In genomic region chr11:69288883-69289242, GRCh38 we compare ENCODE assay signal across 23 cellular contexts. TPM values are rescaled to one million over a fixed set of nuclear protein-coding genes. Genes with fewer than 3 reads are reported as not detected.
DNase-seq lines count a peak whose midpoint lies in the region; ATAC-seq, FAIRE-seq and TF ChIP-seq lines count a peak whose summit lies in the region.
"Had no signal": no experiment of that assay in that cellular context is flagged by ENCODE, and none has a peak within 500 bp of the region (broad histone marks: within the 10 kb centered on the region; RNA-seq: fewer than 3 reads in every experiment).

No MANE protein-coding gene starts in this region.

- no peak overlapping the region for H4K91ac ChIP-seq in H1 (replicated peaks; ENCODE audit: insufficient read length, low read length)

- no peaks in the 10 kb centered on the region for H3K79me1 ChIP-seq in H1 (ENCODE audit: low read depth, low read length)

- H2BK15ac ChIP-seq in H1 (ENCODE audit: low read length): 0 out of 2 replicates have a peak overlapping the region, but pooled peaks have one; percentile 61

- H3K27ac ChIP-seq in PC-9 (peak overlapping the region; percentile 89), H1 (ENCODE audit: low read depth, low read length) (no peak overlapping the region), osteoblast (ENCODE audit: low read depth, low read length) (no peak overlapping the region)
- H3K27ac ChIP-seq: GM23248 had no signal

- H3K27ac Mint-ChIP-seq in Caco-2 (ENCODE audit: unreplicated experiment): peak overlapping the region; percentile 48
- H3K27ac Mint-ChIP-seq: H9 had no signal

- no peak for DNase-seq in Caco-2
- no peak for DNase-seq in PC-9
- no peak for DNase-seq in H1 (ENCODE audit: low read depth in 1 of 2, low spot score in 2 of 2)
- DNase-seq in osteoblast (ENCODE audit: insufficient read length, low spot score, missing footprints): peak; percentile 32
- no peak for DNase-seq in NCI-H1436 (lab: John Stamatoyannopoulos, UW)
- DNase-seq in NCI-H146 treated with DMSO at 0.1 percent for 48 hours (lab: John Stamatoyannopoulos, UW; ENCODE audit: unreplicated experiment): no peak
- DNase-seq in lower leg skin (ENCODE audit: low spot score in 2 of 2): no peak
- DNase-seq: 8988T; ACHN; GM23248; H9; Karpas-422; NCI-H1092 treated with DMSO at 0.1 percent for 48 hours; NCI-H146; NCI-H2029; NCI-H446 treated with DMSO at 0.1 percent for 48 hours; NCI-H82; NK-92 treated with Interleukin-12 subunit alpha and Interleukin-12 subunit beta, amount 100 ng/mL, for 24 hours; SHP77 treated with DMSO at 0.1 percent for 48 hours had no signal

- H2BK20ac ChIP-seq in H1 (ENCODE audit: low read length): no peak overlapping the region

- no peak for TF ChIP-seq RAD21 in H1 (IDR thresholded peaks at IDR 0.05 in 1 of 2, conservative IDR thresholded peaks at IDR 0.05 in 1 of 2; ENCODE audit: low read depth in 2 of 2, low read length in 2 of 2)

- H3K27me3 ChIP-seq in Caco-2 (replicated peaks; ENCODE audit: control insufficient read depth, insufficient read depth, low read length): no peaks in the 10 kb centered on the region
- H3K27me3 ChIP-seq in PC-9 (ENCODE audit: insufficient read depth, low read depth): no peaks in the 10 kb centered on the region
- H3K27me3 ChIP-seq in H1 (replicated peaks in 1 of 4; ENCODE audit: control insufficient read depth in 3 of 4, extremely low read depth in 1 of 4, insufficient read depth in 3 of 4, low read length in 3 of 4): peaks cover 0 to 2% (median 0%) of the 10 kb centered on the region in 4 experiments; a peak in 1 of 7 replicates
- H3K27me3 ChIP-seq in osteoblast (ENCODE audit: insufficient read depth, low read length): no peaks in the 10 kb centered on the region
- H3K27me3 ChIP-seq: Peyer's patch had no signal

- H3K18ac ChIP-seq in H1 (ENCODE audit: extremely low read depth, low read length): peak overlapping the region; percentile 7; the same call in 1 of the 2 replicates

- H3K36me3 ChIP-seq in Caco-2 (ENCODE audit: control insufficient read depth, insufficient read depth, low read length): no peaks in the 10 kb centered on the region
- no peaks in the 10 kb centered on the region for H3K36me3 ChIP-seq in PC-9 (ENCODE audit: low read depth)
- H3K36me3 ChIP-seq in H1 (ENCODE audit: control insufficient read depth in 2 of 4, insufficient read depth in 4 of 4, low read length in 3 of 4): no peaks in the 10 kb centered on the region
- H3K36me3 ChIP-seq in osteoblast (ENCODE audit: insufficient read depth, low read length): no peaks in the 10 kb centered on the region
- H3K36me3 ChIP-seq: Peyer's patch had no signal

- no peaks in the 10 kb centered on the region for H3K9me3 Mint-ChIP-seq in Caco-2 (ENCODE audit: unreplicated experiment)
- H3K9me3 Mint-ChIP-seq: H9 had no signal

- intact Hi-C loops in Caco-2 (cut with micrococcal nuclease; ENCODE audit: unreplicated experiment) (loop anchor here (1.0 to 5.0 kb wide), 8 partner anchors 15 to 354 kb away; no protein-coding TSS in a partner anchor), PC-9 (cut with micrococcal nuclease; ENCODE audit: unreplicated experiment) (no loop called here), lower leg skin (cut with DNase I; ENCODE audit: low total_unique reads) (no loop called here)

- no peak overlapping the region for H4K5ac ChIP-seq in H1 (ENCODE audit: insufficient read length, low read depth, low read length)

- ATAC-seq in HG03139 (IDR thresholded peaks at IDR 0.05; ENCODE audit: unreplicated experiment): no peak

- POLR2A ChIA-PET in Caco-2 (lab: Charles Lee) (interaction anchor here (0.5 to 1.3 kb wide), 10 partner anchors 9 to 355 kb away, joined by 3 to 17 read pairs (median 4); no protein-coding TSS in a partner anchor), PC-9 (lab: Charles Lee; ENCODE audit: unreplicated experiment) (interaction anchor here (0.6 to 1.5 kb wide), 5 partner anchors 8 to 1112 kb away, joined by 4 to 12 read pairs (median 6); no protein-coding TSS in a partner anchor), H1 (lab: Charles Lee; ENCODE audit: partially characterized antibody) (interaction anchor here (1.1 kb wide), 1 partner anchor 361 kb away, joined by 4 read pairs; no protein-coding TSS in a partner anchor)

- H3K9ac ChIP-seq in H1 (replicated peaks in 1 of 4; ENCODE audit: extremely low read depth in 1 of 4, low read depth in 3 of 4, low read length in 3 of 4): no peak overlapping the region
- H3K9ac ChIP-seq: GM23248 had no signal

- TF ChIP-seq CTCF in Caco-2 (IDR thresholded peaks at IDR 0.05; ENCODE audit: insufficient read depth in 1 of 2, low read depth in 1 of 2, low read length in 1 of 2, severe bottlenecking in 1 of 2, unreplicated experiment in 1 of 2) (no peak), PC-9 (conservative IDR thresholded peaks at IDR 0.05) (no peak), H1 (IDR thresholded peaks at IDR 0.05; ENCODE audit: control extremely low read depth in 1 of 3, insufficient read depth in 1 of 3, low read depth in 1 of 3, low read length in 3 of 3) (no peak), osteoblast (IDR thresholded peaks at IDR 0.05; ENCODE audit: extremely low read depth, low read depth, low read length) (no peak), lower leg skin (IDR thresholded peaks at IDR 0.05) (no peak)

- peaks cover 33% of the 10 kb centered on the region for H3K4me1 Mint-ChIP-seq in Caco-2 (ENCODE audit: low read depth, unreplicated experiment)

- no peak for TF ChIP-seq EP300 in H1 (IDR thresholded peaks at IDR 0.05; ENCODE audit: borderline replicate concordance in 1 of 2, low read depth in 2 of 2, low read length in 2 of 2)

- H3K23me2 ChIP-seq in H1 (ENCODE audit: low read depth, low read length): peaks cover 7% of the 10 kb centered on the region; the same call in 1 of the 2 replicates

- H3K14ac ChIP-seq in H1 (ENCODE audit: insufficient read length): no peak overlapping the region

- H3K79me2 ChIP-seq in PC-9 (ENCODE audit: low read depth) (peaks cover 46% of the 10 kb centered on the region), H1 (ENCODE audit: control insufficient read depth in 1 of 2, insufficient read depth in 2 of 2, low read length in 2 of 2) (no peaks in the 10 kb centered on the region), osteoblast (ENCODE audit: insufficient read depth, low read length) (no peaks in the 10 kb centered on the region)

- BruUV-seq in Caco-2 (replicated peaks; lab: Mats Ljungman, UMichigan) (TSS peak; percentile 90), PC-9 (replicated peaks; lab: Mats Ljungman, UMichigan) (TSS peak; percentile 98)

- H3K4me1 ChIP-seq in Caco-2 (peaks cover 47% of the 10 kb centered on the region), PC-9 (replicated peaks; ENCODE audit: insufficient read depth) (peaks cover 71% of the 10 kb centered on the region), H1 (replicated peaks in 1 of 4; ENCODE audit: control insufficient read depth in 3 of 4, insufficient read depth in 4 of 4, low read length in 3 of 4) (peaks cover 0 to 16% (median 9%) of the 10 kb centered on the region in 4 experiments; a peak in 6 of 7 replicates), osteoblast (ENCODE audit: insufficient read depth, low read length) (no peaks in the 10 kb centered on the region)

- peaks cover 59% of the 10 kb centered on the region for H3F3A ChIP-seq in PC-9 (ENCODE audit: insufficient read depth, low read depth)

- H3K23ac ChIP-seq in H1 (ENCODE audit: insufficient read length): no peak overlapping the region

- no peak for FAIRE-seq in H1 (lab: Jason Lieb, UNC)
- FAIRE-seq: D721Med, HTR-8/SVneo had no signal

- H3K4me2 ChIP-seq in PC-9 (peak overlapping the region; percentile 74), H1 (ENCODE audit: insufficient read depth in 1 of 2, low read depth in 2 of 2, low read length in 2 of 2) (no peak overlapping the region), osteoblast (ENCODE audit: insufficient read depth, low read length) (no peak overlapping the region)

- no peak overlapping the region for H2AFZ ChIP-seq in PC-9
- H2AFZ ChIP-seq in H1 (ENCODE audit: low read length): no peak overlapping the region
- no peak overlapping the region for H2AFZ ChIP-seq in osteoblast (ENCODE audit: low read length)
- H2AFZ ChIP-seq: GM23248 had no signal

- CTCF ChIA-PET in Caco-2 (lab: Charles Lee) (interaction anchor here (0.6 to 1.7 kb wide), 11 partner anchors 9 to 381 kb away, joined by 3 to 15 read pairs (median 4); no protein-coding TSS in a partner anchor), PC-9 (lab: Charles Lee) (interaction anchor here (0.6 to 0.8 kb wide), 2 partner anchors 183 to 383 kb away, joined by 3 to 4 read pairs; no protein-coding TSS in a partner anchor), H1 (lab: Charles Lee; ENCODE audit: partially characterized antibody) (interaction anchor here (0.7 to 1.7 kb wide), 5 partner anchors 130 to 468 kb away, joined by 3 to 4 read pairs (median 3); no protein-coding TSS in a partner anchor)

- no peak overlapping the region for H2BK12ac ChIP-seq in H1 (ENCODE audit: low read depth, low read length)

- H3K4me3 ChIP-seq in Caco-2 (ENCODE audit: low read depth, low read length): peak overlapping the region; percentile 15
- peak overlapping the region; percentile 40; the same call in 1 of the 2 replicates for H3K4me3 ChIP-seq in PC-9
- no peak overlapping the region for H3K4me3 ChIP-seq in H1 (ENCODE audit: extremely low read depth in 1 of 4, insufficient read depth in 2 of 4, low read depth in 3 of 4, low read length in 4 of 4)
- H3K4me3 ChIP-seq in osteoblast (ENCODE audit: insufficient read depth, low read length): no peak overlapping the region
- H3K4me3 ChIP-seq in lower leg skin (ENCODE audit: low read depth, poor library complexity, severe bottlenecking): no peak overlapping the region
- H3K4me3 ChIP-seq: GM23248 had no signal

- H3K9me3 ChIP-seq in Caco-2: no peaks in the 10 kb centered on the region
- H3K9me3 ChIP-seq in PC-9 (ENCODE audit: insufficient read depth, low read depth): no peaks in the 10 kb centered on the region
- H3K9me3 ChIP-seq in H1 (ENCODE audit: insufficient read depth in 2 of 2, low read depth in 1 of 2, low read length in 1 of 2): 0 out of 4 replicates have a peak, but pooled peaks cover 0 to 2% of the 10 kb centered on the region in 2 experiments
- no peaks in the 10 kb centered on the region for H3K9me3 ChIP-seq in osteoblast (ENCODE audit: low read depth, low read length)
- H3K9me3 ChIP-seq: Peyer's patch had no signal

- H2BK120ac ChIP-seq in H1 (replicated peaks; ENCODE audit: low read depth, low read length): no peak overlapping the region

- H3K56ac ChIP-seq in H1 (replicated peaks; ENCODE audit: insufficient read length, low read depth, low read length): no peak overlapping the region

- WGBS in H1 (ENCODE audit: extremely low coverage in 1 of 2, insufficient coverage in 1 of 2, insufficient read length in 1 of 2, insufficient replicate concordance in 2 of 2, low coverage in 1 of 2, low lambda C conversion rate in 2 of 2, missing lambda C conversion rate in 1 of 2), 2 experiments: 66% methylated on average over 2 of the region's 2 CpGs; no CpG with 5 or more reads in 1 of the 2 experiments
- WGBS in lower leg skin, 2 donors: 62 to 69% methylated on average over 2 of the region's 2 CpGs

- no peak overlapping the region for H3K4ac ChIP-seq in H1 (replicated peaks; ENCODE audit: insufficient read length, low read depth, low read length)

- H2AK5ac ChIP-seq in H1 (ENCODE audit: low read depth, low read length): no peak overlapping the region

- no peaks in the 10 kb centered on the region for H3K36me3 Mint-ChIP-seq in Caco-2 (ENCODE audit: insufficient read depth, unreplicated experiment)

- no peaks in the 10 kb centered on the region for H3K9me2 ChIP-seq in PC-9 (ENCODE audit: insufficient read depth)

- TF ChIP-seq POLR2A in H1 (IDR thresholded peaks at IDR 0.05; ENCODE audit: control extremely low read depth in 1 of 2, low read depth in 2 of 2, low read length in 2 of 2) (no peak), lower leg skin (IDR thresholded peaks at IDR 0.05) (no peak)

- H3K4me3 Mint-ChIP-seq in Caco-2 (ENCODE audit: unreplicated experiment): peak overlapping the region; percentile 65
- H3K4me3 Mint-ChIP-seq: H9 had no signal

- H4K20me1 ChIP-seq in PC-9 (ENCODE audit: insufficient read depth) (no peaks in the 10 kb centered on the region), H1 (replicated peaks in 1 of 2; ENCODE audit: control insufficient read depth in 1 of 2, insufficient read depth in 2 of 2, low read length in 2 of 2) (peaks cover 0 to 7% of the 10 kb centered on the region in 2 experiments), osteoblast (ENCODE audit: insufficient read depth, low read length) (no peaks in the 10 kb centered on the region)

- H4K8ac ChIP-seq in H1 (ENCODE audit: extremely low read depth, insufficient read depth, low read length): no peak overlapping the region

- no peaks in the 10 kb centered on the region for H3K27me3 Mint-ChIP-seq in Caco-2 (ENCODE audit: insufficient read depth, unreplicated experiment)

- H2BK5ac ChIP-seq in H1 (ENCODE audit: low read depth, low read length): no peak overlapping the region

RNA-seq across cellular contexts. Expression of gene MYEOV, which starts 5.1 kb away (rescaled TPM):
- total RNA-seq in Caco-2 (2022): 0.52 TPM in 1 of 2 replicates, not detected in the other
- 182 and 232 TPM in 2 replicates for total RNA-seq in PC-9 (2021)
- 0.67 and 0.86 TPM in 2 replicates for total RNA-seq in H1 (2021; fragmentation: NEBNext Ultra II Directional; extraction: Animal tissue kit (Norgen Biotek cat#: 25700))
- polyA plus RNA-seq in H1 (2011; rRNA removed): 0.44 and 1.0 TPM in 2 replicates
- polyA plus RNA-seq in H1 (2011; cell fraction: cytosol; rRNA removed): 0.50 TPM
- polyA plus RNA-seq in H1 (2011; cell fraction: nucleus; rRNA removed): 2.3 TPM
- polyA plus RNA-seq in H1 (2012, experiment 1 of 2): 0.47 to 1.2 TPM (median 0.68 TPM) in 3 of 4 replicates, not detected in the other
- 0.20 TPM for polyA plus RNA-seq in H1 (2012, experiment 2 of 2)
- 0.36 TPM for polyA plus RNA-seq in H1 (2013, experiment 1 of 2)
- polyA plus RNA-seq in H1 (2013, experiment 2 of 2): 0.35 TPM
- polyA minus RNA-seq in H1 (2011; rRNA and poly(A)+ RNA removed): 0.16 and 0.24 TPM in 2 replicates
- polyA minus RNA-seq in H1 (2011; cell fraction: cytosol; rRNA and poly(A)+ RNA removed): 0.44 TPM
- 2.0 TPM for polyA minus RNA-seq in H1 (2011; cell fraction: nucleus; rRNA and poly(A)+ RNA removed)
- 0.88 and 1.4 TPM in 2 replicates for total RNA-seq in osteoblast
- total RNA-seq in lower leg skin: 10 to 100 TPM; 13.9 to 32.9 (median 25.8) TPM

Comparison
In these comparisons a context has a peak if more than half of its experiments do, and no peak if none do; other contexts are left out.
1. H3K4me3 ChIP-seq: peak in Caco-2 (single experiment) and PC-9 (single experiment); none in H1 (0 of 4), osteoblast (single experiment) and lower leg skin (single experiment).